9 cellular contexts compared by ENCODE assay signal in genomic region chr5:139664273-139664693, GRCh38. TPM values are rescaled to one million over a fixed set of nuclear protein-coding genes. Genes with fewer than 3 reads are reported as not detected.
DNase-seq lines count a peak whose midpoint lies in the region; ATAC-seq and TF ChIP-seq lines count a peak whose summit lies in the region.
"Had no signal": no experiment of that assay in that cellular context is flagged by ENCODE, and none has a peak within 500 bp of the region (broad histone marks: within the 10 kb centered on the region; RNA-seq: fewer than 3 reads in every experiment).

No MANE protein-coding gene starts in this region.

- peaks cover 78% of the 10 kb centered on the region for H4K20me1 ChIP-seq in GM23338 (replicated peaks; ENCODE audit: insufficient read depth)

- 63% methylated on average over 9 of the region's 9 CpGs for WGBS in right cardiac atrium

- H3K4me3 ChIP-seq in right cardiac atrium (ENCODE audit: low read length) (no peak overlapping the region), GM23338 (no peak overlapping the region)

- H3K4me3 Mint-ChIP-seq in CD14-positive monocyte (peak overlapping the region in 1 of 2 donors; percentile 51), GM23338 (no peak overlapping the region)
- no peak overlapping the region for H3K4me3 Mint-ChIP-seq in activated T-cell treated with anti-CD3 and anti-CD28 coated beads, Interleukin-2, amount 50 U/mL, for 24 hours

- H3K36me3 Mint-ChIP-seq in CD14-positive monocyte = peaks cover 24 to 29% of the 10 kb centered on the region in 2 donors
- no peaks in the 10 kb centered on the region for H3K36me3 Mint-ChIP-seq in activated T-cell treated with anti-CD3 and anti-CD28 coated beads, Interleukin-2, amount 50 U/mL, for 24 hours (ENCODE audit: low read depth)
- H3K36me3 Mint-ChIP-seq in GM23338 (ENCODE audit: low read depth) = no peaks in the 10 kb centered on the region

- H3K27me3 Mint-ChIP-seq in CD14-positive monocyte (ENCODE audit: low read depth in 3 of 3) (peaks cover 3 to 12% (median 4%) of the 10 kb centered on the region in 3 donors), GM23338 (ENCODE audit: insufficient read depth, low read depth, poor library complexity) (peaks cover 27% of the 10 kb centered on the region)
- peaks cover 5% of the 10 kb centered on the region for H3K27me3 Mint-ChIP-seq in activated T-cell treated with anti-CD3 and anti-CD28 coated beads, Interleukin-2, amount 50 U/mL, for 24 hours

- H3K27ac ChIP-seq in right cardiac atrium (ENCODE audit: low read length) (peak overlapping the region; percentile 59), GM23338 (ENCODE audit: low read depth) (no peak overlapping the region)

- H3K79me2 ChIP-seq in GM23338 (replicated peaks; ENCODE audit: insufficient read depth) = peaks cover 96% of the 10 kb centered on the region

- H3K4me1 Mint-ChIP-seq in CD14-positive monocyte (peaks cover 87% of the 10 kb centered on the region), GM23338 (peaks cover 77% of the 10 kb centered on the region)
- H3K4me1 Mint-ChIP-seq in activated T-cell treated with anti-CD3 and anti-CD28 coated beads, Interleukin-2, amount 50 U/mL, for 24 hours (ENCODE audit: low read depth) = peaks cover 30% of the 10 kb centered on the region

- H3K9me2 ChIP-seq in GM23338 (ENCODE audit: insufficient read depth) = no peaks in the 10 kb centered on the region

- ATAC-seq in GM21423 (IDR thresholded peaks at IDR 0.05; ENCODE audit: unreplicated experiment) (peak; percentile 39), right cardiac atrium (no peak), GM23338 (no peak)

- intact Hi-C loops in CD14-positive monocyte (cut with micrococcal nuclease) = loop anchor here in 1 of 2 donors (2.0 kb wide), 1 partner anchor 13 kb away; no protein-coding TSS in a partner anchor
- intact Hi-C loops in right cardiac atrium (cut with DNase I) = no loop called here

- no peaks in the 10 kb centered on the region for H3K9me3 ChIP-seq in right cardiac atrium (ENCODE audit: control insufficient read depth, low read length)

- peaks cover 12% of the 10 kb centered on the region for H3F3A ChIP-seq in GM23338 (replicated peaks; ENCODE audit: low read depth)

- H3K9me3 Mint-ChIP-seq in CD14-positive monocyte (no peaks in the 10 kb centered on the region), GM23338 (no peaks in the 10 kb centered on the region; the same call in 2 of the 3 replicates)
- H3K9me3 Mint-ChIP-seq in activated T-cell treated with anti-CD3 and anti-CD28 coated beads, Interleukin-2, amount 50 U/mL, for 24 hours = no peaks in the 10 kb centered on the region

- H2AFZ ChIP-seq in GM23338 = no peak overlapping the region

- DNase-seq in CD14-positive monocyte (ENCODE audit: low spot score) (peak; percentile 100), KBM-7 (peak; percentile 70), right cardiac atrium (peak in 2 of 3 donors; percentile 76 to 77), GM23338 (ENCODE audit: low spot score) (no peak), AG08395 (ENCODE audit: low spot score) (no peak)
- no peak for DNase-seq in activated T-cell treated with anti-CD3 and anti-CD28 coated beads, Interleukin-2, amount 50 U/mL, for 24 hours
- DNase-seq in stimulated activated naive CD4-positive, alpha-beta T cell treated with Interleukin-2 at 50 U/mL for 16 hours (lab: John Stamatoyannopoulos, UW) = no peak
- DNase-seq: DMS79 had no signal

- peak overlapping the region; percentile 95 to 99 (median 97) for H3K27ac Mint-ChIP-seq in CD14-positive monocyte
- H3K27ac Mint-ChIP-seq in activated T-cell treated with anti-CD3 and anti-CD28 coated beads, Interleukin-2, amount 50 U/mL, for 24 hours = no peak overlapping the region
- H3K27ac Mint-ChIP-seq in GM23338 = no peak overlapping the region

- H3K27me3 ChIP-seq in right cardiac atrium (ENCODE audit: control insufficient read depth, insufficient read depth) (no peaks in the 10 kb centered on the region), GM23338 (ENCODE audit: insufficient read depth) (no peaks in the 10 kb centered on the region)

- H3K4me1 ChIP-seq in right cardiac atrium (ENCODE audit: control insufficient read depth, insufficient read depth, low read length) = peaks cover 18% of the 10 kb centered on the region
- peaks cover 37% of the 10 kb centered on the region for H3K4me1 ChIP-seq in GM23338 (ENCODE audit: insufficient read depth)

- in situ Hi-C loops in KBM-7 (cut with MboI; ENCODE audit: low pct_unique_long_range_greater_than_20kb, low sequenced_read_pairs) = no loop called here

- TF ChIP-seq CTCF in CD14-positive monocyte (IDR thresholded peaks at IDR 0.05) (no peak), GM23338 (conservative IDR thresholded peaks at IDR 0.05; ENCODE audit: low read depth in 2 of 2) (no peak)

- no peak overlapping the region; the same call in 1 of the 2 replicates for H3K4me2 ChIP-seq in GM23338

- H3K36me3 ChIP-seq in GM23338 (ENCODE audit: insufficient read depth) = no peaks in the 10 kb centered on the region

TF ChIP-seq in GM23338, 12 proteins besides CTCF, POLR2A, EP300 and RAD21:
- TF ChIP-seq EZH2phosphoT487 (IDR thresholded peaks at IDR 0.05; ENCODE audit: unreplicated experiment) (no peak), STAT1 (IDR thresholded peaks at IDR 0.05; ENCODE audit: unreplicated experiment) (no peak), NANOG (IDR thresholded peaks at IDR 0.05; ENCODE audit: borderline replicate concordance) (no peak), ETS1 (IDR thresholded peaks at IDR 0.05) (no peak), ZNF462 (CRISPR knock-in tag; IDR thresholded peaks at IDR 0.05) (no peak)

RNA-seq across cellular contexts. Expression of gene CXXC5, which starts 16.1 kb away (rescaled TPM):
- polyA plus RNA-seq in CD14-positive monocyte (10 to 100 TPM; 33.7 to 37.2 TPM), right cardiac atrium (47.5 TPM), GM23338 (2016; fragmentation: Nextera tagmentation; extraction: Ambion mirVana) (63.3 and 65.0 TPM in 2 replicates)
- 10 to 100 TPM; 33.9 to 70.5 (median 55.9) TPM for total RNA-seq in right cardiac atrium
- total RNA-seq in GM23338 (2014; rRNA removed; shearing (Covaris generic)) = 97.9 and 111 TPM in 2 replicates

Comparison
In these comparisons a context has a peak if more than half of its experiments do, and no peak if none do; other contexts are left out.
1. DNase-seq: peak in CD14-positive monocyte (single experiment), KBM-7 (single experiment) and right cardiac atrium (2 of 3); none in activated T-cell treated with anti-CD3 and anti-CD28 coated beads, Interleukin-2, amount 50 U/mL, for 24 hours (single experiment), GM23338 (single experiment), AG08395 (single experiment) and stimulated activated naive CD4-positive, alpha-beta T cell treated with Interleukin-2 at 50 U/mL for 16 hours (single experiment).
2. H3K27ac Mint-ChIP-seq: peak in CD14-positive monocyte (7 of 7); none in activated T-cell treated with anti-CD3 and anti-CD28 coated beads, Interleukin-2, amount 50 U/mL, for 24 hours (single experiment) and GM23338 (single experiment).